In genomic region chr4:33512397-33512796, GRCh38 we compare ENCODE assay signal across 17 cellular contexts.
DNase-seq lines count a peak whose midpoint lies in the region; ATAC-seq and TF ChIP-seq lines count a peak whose summit lies in the region.
"Had no signal": no experiment of that assay in that cellular context is flagged by ENCODE, and none has a peak within 500 bp of the region (broad histone marks: within the 10 kb centered on the region; RNA-seq: fewer than 3 reads in every experiment).

No MANE protein-coding gene starts in this region.

- H3K79me2 ChIP-seq in Karpas-422 (ENCODE audit: low read length), result no peaks in the 10 kb centered on the region

- H3K4me1 ChIP-seq in Karpas-422 (ENCODE audit: low read length) (no peaks in the 10 kb centered on the region), gastrocnemius medialis (no peaks in the 10 kb centered on the region)
- H3K4me1 ChIP-seq: A549, adrenal gland had no signal

- H3K4me3 ChIP-seq in Karpas-422 (ENCODE audit: low read length) (no peak overlapping the region), gastrocnemius medialis (no peak overlapping the region)
- H3K4me3 ChIP-seq: A549, adrenal gland had no signal

- no peaks in the 10 kb centered on the region for H3K9me2 ChIP-seq in Karpas-422 (replicated peaks; ENCODE audit: insufficient read depth, low read length)

- in situ Hi-C loops in gastrocnemius medialis (cut with MboI; ENCODE audit: low sequenced_read_pairs in 4 of 4), result no loop called here

- H3K27ac Mint-ChIP-seq in T-cell, result no peak overlapping the region
- H3K27ac Mint-ChIP-seq: activated T-cell treated with anti-CD3 and anti-CD28 coated beads, Interleukin-2, amount 50 U/mL, for 24 hours; T-helper 17 cell had no signal

- CTCF ChIA-PET in T-cell (lab: Charles Lee), result no interaction called here

- H2AFZ ChIP-seq in Karpas-422 (ENCODE audit: low read length), result no peak overlapping the region

- H3K36me3 Mint-ChIP-seq in T-cell, result no peaks in the 10 kb centered on the region

- POLR2A ChIA-PET in T-cell (lab: Charles Lee), result no interaction called here

- H3K9me3 Mint-ChIP-seq in T-cell, result peaks cover 24 to 34% (median 29%) of the 10 kb centered on the region in 3 donors

- intact Hi-C loops in gastrocnemius medialis (cut with DNase I; ENCODE audit: low total_unique reads), result no loop called here

- no peaks in the 10 kb centered on the region for H3K4me1 Mint-ChIP-seq in T-cell
- H3K4me1 Mint-ChIP-seq: T-helper 17 cell had no signal

- no peaks in the 10 kb centered on the region for H4K20me1 ChIP-seq in Karpas-422 (ENCODE audit: insufficient read depth, low read depth, low read length)

- DNase-seq in CD1c-positive myeloid dendritic cell (ENCODE audit: extremely low spot score) (peak; percentile 10), Karpas-422 (peak; percentile 47), SKM-1 treated with dmso at 0.1 percent for 144 hours (lab: John Stamatoyannopoulos, UW; ENCODE audit: unreplicated experiment) (peak; percentile 49), T-cell (no peak), NCI-H510A treated with DMSO at 0.1 percent for 48 hours (lab: John Stamatoyannopoulos, UW) (no peak), gastrocnemius medialis (no peak)
- DNase-seq in activated effector memory CD4-positive, alpha-beta T cell treated with Interleukin-2 at 50 U/mL for 16 hours, result no peak
- DNase-seq: activated CD4-positive, alpha-beta T cell treated with anti-CD3 and anti-CD28 coated beads for 4 hours; activated T-cell treated with anti-CD3 and anti-CD28 coated beads, Interleukin-2, amount 50 U/mL, for 24 hours; adrenal gland; cerebellar nuclear complex; kidney; posterior cingulate gyrus; substantia nigra; T-helper 17 cell had no signal

- H3K36me3 ChIP-seq in Karpas-422 (ENCODE audit: insufficient read depth, low read length) (no peaks in the 10 kb centered on the region), gastrocnemius medialis (no peaks in the 10 kb centered on the region)
- H3K36me3 ChIP-seq: adrenal gland had no signal

- H3K9me3 ChIP-seq in Karpas-422 (ENCODE audit: low read length) (peaks cover 25% of the 10 kb centered on the region), gastrocnemius medialis (no peaks in the 10 kb centered on the region)
- H3K9me3 ChIP-seq: A549, adrenal gland had no signal

- no peak for TF ChIP-seq POLR2A in gastrocnemius medialis (IDR thresholded peaks at IDR 0.05)

- H3K27me3 ChIP-seq in Karpas-422 (ENCODE audit: low read length), result no peaks in the 10 kb centered on the region
- no peaks in the 10 kb centered on the region for H3K27me3 ChIP-seq in gastrocnemius medialis
- H3K27me3 ChIP-seq: adrenal gland had no signal

- H3K4me2 ChIP-seq in Karpas-422 (ENCODE audit: low read depth, low read length, poor library complexity, severe bottlenecking), result no peak overlapping the region
- H3K4me2 ChIP-seq: A549 had no signal

- TF ChIP-seq CTCF in gastrocnemius medialis (IDR thresholded peaks at IDR 0.05 in 4 of 5, conservative IDR thresholded peaks at IDR 0.05 in 1 of 5), result no peak

- H3K27me3 Mint-ChIP-seq in T-cell, result no peaks in the 10 kb centered on the region
- H3K27me3 Mint-ChIP-seq: activated T-cell treated with anti-CD3 and anti-CD28 coated beads, Interleukin-2, amount 50 U/mL, for 24 hours; T-helper 17 cell had no signal

- no peak overlapping the region for H3K4me3 Mint-ChIP-seq in T-cell
- H3K4me3 Mint-ChIP-seq: activated T-cell treated with anti-CD3 and anti-CD28 coated beads, Interleukin-2, amount 50 U/mL, for 24 hours; T-helper 17 cell had no signal

- H3K27ac ChIP-seq in Karpas-422 (ENCODE audit: low read length) (no peak overlapping the region), gastrocnemius medialis (no peak overlapping the region)
- H3K27ac ChIP-seq: A549, adrenal gland had no signal

- no peak overlapping the region for H3K9ac ChIP-seq in Karpas-422 (ENCODE audit: low read length)

- peak; percentile 84 for ATAC-seq in HG02759 (IDR thresholded peaks at IDR 0.05; ENCODE audit: unreplicated experiment)
- ATAC-seq in T-cell (replicated peaks in 1 of 4), result no peak
- ATAC-seq in gastrocnemius medialis, result no peak
- ATAC-seq: A549, T-helper 17 cell had no signal

Comparison
In these comparisons a context has a peak if more than half of its experiments do, and no peak if none do; other contexts are left out.
1. DNase-seq: peak in CD1c-positive myeloid dendritic cell (single experiment), Karpas-422 (single experiment) and SKM-1 treated with dmso at 0.1 percent for 144 hours (single experiment); none in T-cell (0 of 34), NCI-H510A treated with DMSO at 0.1 percent for 48 hours (single experiment), activated effector memory CD4-positive, alpha-beta T cell treated with Interleukin-2 at 50 U/mL for 16 hours (single experiment) and gastrocnemius medialis (0 of 2).